Comparison of ENCODE assay signal across 14 cellular contexts in genomic region chr17:74119960-74120359, GRCh38.
"Had no signal": no experiment of that assay in that cellular context is flagged by ENCODE, and none has a peak within 500 bp of the region (broad histone marks: within the 10 kb centered on the region; RNA-seq: fewer than 3 reads in every experiment).

No MANE protein-coding gene starts in this region.

- ATAC-seq: activated T-cell treated with anti-CD3 and anti-CD28 coated beads, Interleukin-2, amount 50 U/mL, for 4 hours; left colon had no signal

- H3K27ac Mint-ChIP-seq: immature natural killer cell; nephron; stimulated activated naive CD8-positive, alpha-beta T cell treated with anti-CD3 and anti-CD28 coated beads, Interleukin-15, Interleukin-2, amounts not matched to agents 100 ng/mL and 50 ng/mL, for 24 hours; T-helper 2 cell treated with Interferon-gamma antibody and Interleukin-4, amounts not matched to agents 5 μg/mL and 100 μg/mL, for 36 hours had no signal

- H3K4me1 Mint-ChIP-seq: immature natural killer cell had no signal

- DNase-seq: activated CD4-positive, alpha-beta T cell treated with anti-CD3 and anti-CD28 coated beads for 1 hour; activated CD4-positive, alpha-beta T cell treated with anti-CD3 and anti-CD28 coated beads, Interleukin-2, amount 50 U/mL, for 48 hours; activated naive CD4-positive, alpha-beta T cell; activated T-cell treated with anti-CD3 and anti-CD28 coated beads, Interleukin-2, amount 50 U/mL, for 4 hours; aorta; immature natural killer cell; left colon; mammary epithelial cell; stimulated activated CD4-positive, alpha-beta T cell treated with anti-CD3 and anti-CD28 coated beads, Interleukin-2, amount 100 ng/mL, for 48 hours; stimulated activated CD8-positive, alpha-beta memory T cell treated with anti-CD3 and anti-CD28 coated beads, Interleukin-4, amount 100 ng/mL, for 48 hours had no signal

- H3K27ac ChIP-seq: dorsolateral prefrontal cortex had no signal

- H3K4me3 ChIP-seq: dorsolateral prefrontal cortex had no signal

- H3K4me3 Mint-ChIP-seq: activated T-cell treated with anti-CD3 and anti-CD28 coated beads, Interleukin-2, amount 50 U/mL, for 4 hours; immature natural killer cell; nephron; stimulated activated naive CD8-positive, alpha-beta T cell treated with anti-CD3 and anti-CD28 coated beads, Interleukin-15, Interleukin-2, amounts not matched to agents 100 ng/mL and 50 ng/mL, for 24 hours; T-helper 2 cell treated with Interferon-gamma antibody and Interleukin-4, amounts not matched to agents 5 μg/mL and 100 μg/mL, for 36 hours had no signal

- H3K36me3 Mint-ChIP-seq: immature natural killer cell had no signal

- H3K9me3 Mint-ChIP-seq: activated T-cell treated with anti-CD3 and anti-CD28 coated beads, Interleukin-2, amount 50 U/mL, for 4 hours; immature natural killer cell; stimulated activated naive CD8-positive, alpha-beta T cell treated with anti-CD3 and anti-CD28 coated beads, Interleukin-15, Interleukin-2, amounts not matched to agents 100 ng/mL and 50 ng/mL, for 24 hours; T-helper 2 cell treated with Interferon-gamma antibody and Interleukin-4, amounts not matched to agents 5 μg/mL and 100 μg/mL, for 36 hours had no signal
